ENCODE assay signal across 1 cellular context in genomic region chr1:6281511-6282402, GRCh38.
TF ChIP-seq lines count a peak whose summit lies in the region.

No MANE protein-coding gene starts in this region.

TF ChIP-seq in IMR-90, 13 proteins besides CTCF, POLR2A, EP300 and RAD21:
- TF ChIP-seq CHD1 (IDR thresholded peaks at IDR 0.05; ENCODE audit: low read depth, low read length) (no peak), MAFK (IDR thresholded peaks at IDR 0.05; ENCODE audit: low read depth, low read length) (no peak), ELK1 (IDR thresholded peaks at IDR 0.05; ENCODE audit: borderline replicate concordance, low read depth, low read length) (no peak), FOS (IDR thresholded peaks at IDR 0.05; ENCODE audit: low read depth, low read length) (no peak), CEBPB (IDR thresholded peaks at IDR 0.05; ENCODE audit: low read depth, low read length) (no peak), SMC3 (IDR thresholded peaks at IDR 0.05; ENCODE audit: low read depth, low read length) (no peak), NFE2L2 (IDR thresholded peaks at IDR 0.05; ENCODE audit: low read depth, low read length) (no peak), BHLHE40 (IDR thresholded peaks at IDR 0.05; ENCODE audit: low read depth, low read length) (no peak), USF2 (IDR thresholded peaks at IDR 0.05; ENCODE audit: low read depth, low read length) (no peak), MXI1 (IDR thresholded peaks at IDR 0.05; ENCODE audit: borderline replicate concordance, low read depth, low read length) (no peak), MAZ (IDR thresholded peaks at IDR 0.05; ENCODE audit: borderline replicate concordance, low read depth, low read length) (no peak), RFX5 (IDR thresholded peaks at IDR 0.05; ENCODE audit: low read depth, low read length) (no peak), RCOR1 (IDR thresholded peaks at IDR 0.05; ENCODE audit: insufficient replicate concordance, low read length) (no peak)
